In the genomic region with DNA sequence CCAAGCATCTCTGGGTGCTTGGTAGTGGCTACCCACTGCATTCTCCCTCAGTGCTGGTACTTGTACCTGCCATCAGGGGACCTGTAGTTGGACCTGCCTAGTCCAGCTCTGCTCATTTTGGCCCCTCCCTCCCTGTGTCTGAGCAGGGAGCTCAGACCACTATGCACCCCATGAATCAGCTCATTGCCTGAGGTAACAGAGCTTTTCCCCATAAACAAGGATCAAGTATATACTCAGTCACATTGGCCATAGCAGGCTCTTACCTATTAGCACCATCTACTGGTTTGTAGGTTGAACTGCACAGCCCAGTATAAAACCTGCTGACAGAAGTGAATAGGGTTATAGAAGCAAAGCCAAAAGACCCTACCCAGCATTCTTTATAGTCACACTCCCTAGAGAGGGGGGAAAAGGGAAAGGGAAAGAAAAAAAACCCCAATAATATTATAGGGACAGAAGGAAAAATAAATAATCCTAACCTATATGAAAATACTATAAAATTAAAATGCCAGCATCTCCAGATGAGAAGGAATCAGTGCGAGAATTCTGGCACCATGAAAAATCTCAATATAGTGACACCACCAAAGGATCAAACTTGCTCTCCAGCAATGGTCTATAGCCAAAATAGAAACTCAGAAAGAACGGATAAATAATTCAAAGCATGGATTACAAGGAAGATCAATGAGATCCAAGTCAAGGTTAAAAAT, we compare ENCODE assay signal across 8 cellular contexts. TPM values are rescaled to one million over a fixed set of nuclear protein-coding genes. Genes with fewer than 3 reads are reported as not detected.
DNase-seq lines count a peak whose midpoint lies in the region; ATAC-seq and TF ChIP-seq lines count a peak whose summit lies in the region.

No MANE protein-coding gene starts in this region.

- H3K36me3 ChIP-seq in sigmoid colon = peaks cover 0 to 6% (median 0%) of the 10 kb centered on the region in 4 donors

- no peaks in the 10 kb centered on the region for H3K9me3 ChIP-seq in sigmoid colon

- no peaks in the 10 kb centered on the region for H3K4me1 ChIP-seq in sigmoid colon

- H3K27ac ChIP-seq in sigmoid colon = no peak overlapping the region

- intact Hi-C loops in Right ventricle myocardium superior (cut with DNase I) (loop anchor here (10.0 kb wide), 1 partner anchor 109 kb away; no protein-coding TSS in a partner anchor), sigmoid colon (cut with DNase I) (loop anchor here (2.0 kb wide), 1 partner anchor 127 kb away; no protein-coding TSS in a partner anchor)

- peak; percentile 40 to 80 (median 62) for TF ChIP-seq CTCF in sigmoid colon (IDR thresholded peaks at IDR 0.05)

- no peak for TF ChIP-seq POLR2A in sigmoid colon (IDR thresholded peaks at IDR 0.05)

- no peak for TF ChIP-seq EP300 in sigmoid colon (IDR thresholded peaks at IDR 0.05)

- H3K27me3 ChIP-seq in sigmoid colon = no peaks in the 10 kb centered on the region

- DNase-seq in activated naive CD4-positive, alpha-beta T cell treated with Interleukin-2 at 50 U/mL for 16 hours = peak; percentile 11
- DNase-seq in activated naive CD4-positive, alpha-beta T cell treated with anti-CD3 and anti-CD28 coated beads, Interleukin-2, amount 50 U/mL, for 16 hours = no peak
- peak; percentile 47 for DNase-seq in NCI-H69 (lab: John Stamatoyannopoulos, UW)
- DNase-seq in activated T-cell treated with anti-CD3 and anti-CD28 coated beads, Interleukin-2, amount 50 U/mL, for 48 hours = peak; percentile 34 to 47
- DNase-seq in Right ventricle myocardium superior = no peak
- no peak for DNase-seq in sigmoid colon

- WGBS in sigmoid colon, 2 donors = 89 to 93% methylated on average over 2 of the region's 2 CpGs

- H3K4me3 ChIP-seq in sigmoid colon = no peak overlapping the region

- ATAC-seq in HG02642 (IDR thresholded peaks at IDR 0.05; ENCODE audit: poor library complexity, unreplicated experiment) = peak; percentile 71
- peak; percentile 74 for ATAC-seq in Right ventricle myocardium superior (ENCODE audit: poor library complexity)
- no peak for ATAC-seq in HG03457 (IDR thresholded peaks at IDR 0.05; ENCODE audit: unreplicated experiment)

RNA-seq across cellular contexts. Expression of a gene that starts 6.9 kb away (rescaled TPM):
- 8.3 TPM for total RNA-seq in Right ventricle myocardium superior
- total RNA-seq in sigmoid colon = 1 to 10 TPM; 1.1 to 1.6 (median 1.4) TPM
- polyA plus RNA-seq in sigmoid colon = under 1 TPM in 2 of 3 donors, not detected in 1; 0.69 to 0.87 TPM

Comparison
In these comparisons a context has a peak if more than half of its experiments do, and no peak if none do; other contexts are left out.
1. DNase-seq: peak in activated naive CD4-positive, alpha-beta T cell treated with Interleukin-2 at 50 U/mL for 16 hours (single experiment), NCI-H69 (single experiment) and activated T-cell treated with anti-CD3 and anti-CD28 coated beads, Interleukin-2, amount 50 U/mL, for 48 hours (2 of 2); none in activated naive CD4-positive, alpha-beta T cell treated with anti-CD3 and anti-CD28 coated beads, Interleukin-2, amount 50 U/mL, for 16 hours (single experiment), Right ventricle myocardium superior (single experiment) and sigmoid colon (single experiment).